ENCODE assay signal across 15 cellular contexts in the genomic region with DNA sequence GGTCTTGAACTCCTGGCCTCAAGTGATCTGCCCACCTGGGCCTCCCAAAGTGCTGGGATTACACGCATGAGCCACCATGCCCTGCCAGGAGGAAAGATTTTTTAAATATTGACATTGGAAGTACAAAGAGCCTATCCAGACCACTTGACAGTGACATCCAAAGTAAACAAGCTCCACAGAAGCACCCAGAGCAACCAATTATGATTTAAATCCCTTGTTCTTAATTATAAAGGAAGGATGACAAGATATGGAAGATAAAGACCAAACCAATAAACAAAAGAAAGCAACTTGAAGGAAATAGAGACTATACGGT. TPM values are rescaled to one million over a fixed set of nuclear protein-coding genes. Genes with fewer than 3 reads are reported as not detected.
DNase-seq lines count a peak whose midpoint lies in the region; FAIRE-seq and TF ChIP-seq lines count a peak whose summit lies in the region.
"Had no signal": no experiment of that assay in that cellular context is flagged by ENCODE, and none has a peak within 500 bp of the region (broad histone marks: within the 10 kb centered on the region; RNA-seq: fewer than 3 reads in every experiment).

No MANE protein-coding gene starts in this region.

- H3K36me3 ChIP-seq in astrocyte (ENCODE audit: insufficient read depth, low read length): no peaks in the 10 kb centered on the region
- no peaks in the 10 kb centered on the region for H3K36me3 ChIP-seq in mesodermal cell (ENCODE audit: control insufficient read depth, insufficient read depth, low read length)
- H3K36me3 ChIP-seq: Peyer's patch had no signal

- no peaks in the 10 kb centered on the region for H3K27me3 ChIP-seq in astrocyte (ENCODE audit: insufficient read depth, low read length)
- H3K27me3 ChIP-seq: esophagus muscularis mucosa, Peyer's patch, stomach had no signal

- H3K4me1 ChIP-seq in astrocyte (ENCODE audit: insufficient read depth, low read length) (peaks cover 5% of the 10 kb centered on the region), mesodermal cell (ENCODE audit: control insufficient read depth, insufficient read depth, low read length, poor library complexity, severe bottlenecking) (peaks cover 19% of the 10 kb centered on the region)
- H3K4me1 ChIP-seq: esophagus muscularis mucosa, Peyer's patch, stomach had no signal

- no peak overlapping the region for H3K4me3 Mint-ChIP-seq in astrocyte (ENCODE audit: unreplicated experiment)
- H3K4me3 Mint-ChIP-seq: activated CD4-positive, alpha-beta T cell treated with anti-CD3 and anti-CD28 coated beads for 36 hours; activated CD8-positive, alpha-beta memory T cell treated with anti-CD3 and anti-CD28 coated beads, Interleukin-2, amount 10 ng/mL, durations not matched to agents 7 days and 5 days; naive thymus-derived CD4-positive, alpha-beta T cell had no signal

- no peak for TF ChIP-seq CTCF in astrocyte (IDR thresholded peaks at IDR 0.05; ENCODE audit: insufficient read depth, low read depth, low read length)

- H3K9ac ChIP-seq in astrocyte (ENCODE audit: low read length): no peak overlapping the region

- H3K4me2 ChIP-seq in astrocyte (ENCODE audit: low read length): peak overlapping the region; percentile 47

- H2AFZ ChIP-seq in astrocyte (ENCODE audit: low read depth, low read length): no peak overlapping the region

- H3K4me1 Mint-ChIP-seq in astrocyte (ENCODE audit: low read depth, unreplicated experiment): peaks cover 13% of the 10 kb centered on the region
- H3K4me1 Mint-ChIP-seq: activated CD4-positive, alpha-beta T cell treated with anti-CD3 and anti-CD28 coated beads for 36 hours; activated CD8-positive, alpha-beta memory T cell treated with anti-CD3 and anti-CD28 coated beads, Interleukin-2, amount 10 ng/mL, durations not matched to agents 7 days and 5 days had no signal

- no peaks in the 10 kb centered on the region for H4K20me1 ChIP-seq in astrocyte (ENCODE audit: insufficient read depth, low read length)

- H3K4me3 ChIP-seq in astrocyte (ENCODE audit: insufficient read depth, low read depth, low read length) (no peak overlapping the region), mesodermal cell (ENCODE audit: extremely low read depth, insufficient read depth, low read length, poor library complexity, severe bottlenecking) (no peak overlapping the region)
- H3K4me3 ChIP-seq: esophagus muscularis mucosa, Peyer's patch, stomach had no signal

- no peaks in the 10 kb centered on the region for H3K36me3 Mint-ChIP-seq in astrocyte (ENCODE audit: low read depth, unreplicated experiment)

- no peaks in the 10 kb centered on the region for H3K79me2 ChIP-seq in astrocyte (ENCODE audit: insufficient read depth, low read length)

- H3K27ac ChIP-seq in astrocyte (ENCODE audit: low read depth, low read length) (peak overlapping the region; percentile 26), mesodermal cell (ENCODE audit: low read depth, low read length, severe bottlenecking) (peak overlapping the region; percentile 90)
- H3K27ac ChIP-seq: esophagus muscularis mucosa, Peyer's patch, stomach had no signal

- no peaks in the 10 kb centered on the region for H3K27me3 Mint-ChIP-seq in astrocyte (ENCODE audit: low read depth, unreplicated experiment)
- H3K27me3 Mint-ChIP-seq: activated CD4-positive, alpha-beta T cell treated with anti-CD3 and anti-CD28 coated beads for 36 hours; activated CD8-positive, alpha-beta memory T cell treated with anti-CD3 and anti-CD28 coated beads, Interleukin-2, amount 10 ng/mL, durations not matched to agents 7 days and 5 days; naive thymus-derived CD4-positive, alpha-beta T cell had no signal

- DNase-seq in EH (ENCODE audit: low read depth) (peak; percentile 7), NCI-H146 (lab: John Stamatoyannopoulos, UW) (peak; percentile 19), astrocyte (ENCODE audit: low read depth) (no peak), UCSD-AML1 (lab: John Stamatoyannopoulos, UW; ENCODE audit: unreplicated experiment) (no peak), frontal cortex (ENCODE audit: low spot score in 2 of 2) (no peak), NCI-H446 (lab: John Stamatoyannopoulos, UW) (no peak)
- DNase-seq: activated CD4-positive, alpha-beta T cell treated with anti-CD3 and anti-CD28 coated beads for 36 hours; activated CD8-positive, alpha-beta memory T cell treated with anti-CD3 and anti-CD28 coated beads, Interleukin-2, amount 10 ng/mL, durations not matched to agents 7 days and 5 days; naive thymus-derived CD4-positive, alpha-beta T cell; NCI-H82; Peyer's patch; stomach had no signal

- H3K9me3 Mint-ChIP-seq in astrocyte (ENCODE audit: unreplicated experiment): peaks cover 4% of the 10 kb centered on the region
- H3K9me3 Mint-ChIP-seq: activated T-helper 2 cell treated with anti-CD3 and anti-CD28 coated beads, Interferon-gamma antibody, Interleukin-2, Interleukin-4, amounts not matched to agents 10 μg/mL and 5 μg/mL and 100 μg/mL, durations not matched to agents 14 hours and 24 hours and 36 hours had no signal

- H3K27ac Mint-ChIP-seq in astrocyte (ENCODE audit: unreplicated experiment): peak overlapping the region; percentile 92
- H3K27ac Mint-ChIP-seq: activated CD4-positive, alpha-beta T cell treated with anti-CD3 and anti-CD28 coated beads for 36 hours; activated CD8-positive, alpha-beta memory T cell treated with anti-CD3 and anti-CD28 coated beads, Interleukin-2, amount 10 ng/mL, durations not matched to agents 7 days and 5 days; activated T-helper 2 cell treated with anti-CD3 and anti-CD28 coated beads, Interferon-gamma antibody, Interleukin-2, Interleukin-4, amounts not matched to agents 10 μg/mL and 5 μg/mL and 100 μg/mL, durations not matched to agents 14 hours and 24 hours and 36 hours; naive thymus-derived CD4-positive, alpha-beta T cell had no signal

- H3K9me3 ChIP-seq in astrocyte (ENCODE audit: insufficient read depth, low read depth, low read length): no peaks in the 10 kb centered on the region
- peaks cover 3% of the 10 kb centered on the region for H3K9me3 ChIP-seq in mesodermal cell (ENCODE audit: control insufficient read depth, low read length)
- H3K9me3 ChIP-seq: esophagus muscularis mucosa, Peyer's patch, stomach had no signal

- WGBS in mesodermal cell (ENCODE audit: insufficient coverage in 2 of 2), 2 experiments: no CpG with 5 or more reads among the region's 2 CpGs

- no peak for FAIRE-seq in astrocyte (lab: Jason Lieb, UNC)
- no peak for FAIRE-seq in frontal cortex (lab: Jason Lieb, UNC)

RNA-seq across cellular contexts. Expression of gene RPL34, which starts 27.7 kb away (rescaled TPM):
- total RNA-seq in astrocyte (957 and 1,087 TPM in 2 replicates), frontal cortex (1,578 TPM)
- 2,273 TPM for polyA plus RNA-seq in mesodermal cell (2013, experiment 1 of 2)
- polyA plus RNA-seq in mesodermal cell (2013, experiment 2 of 2): 2,364 TPM

RNA-seq across cellular contexts. Expression of gene OSTC, which starts 57.8 kb away (rescaled TPM):
- 240 and 251 TPM in 2 replicates for total RNA-seq in astrocyte
- polyA plus RNA-seq in mesodermal cell (2013, experiment 1 of 2): 291 TPM
- polyA plus RNA-seq in mesodermal cell (2013, experiment 2 of 2): 307 TPM
- 45.7 TPM for total RNA-seq in frontal cortex

Comparison
In these comparisons a context has a peak if more than half of its experiments do, and no peak if none do; other contexts are left out.
1. DNase-seq: peak in EH (single experiment) and NCI-H146 (single experiment); none in astrocyte (single experiment), UCSD-AML1 (single experiment), frontal cortex (0 of 2) and NCI-H446 (0 of 2).